In the genomic region with DNA sequence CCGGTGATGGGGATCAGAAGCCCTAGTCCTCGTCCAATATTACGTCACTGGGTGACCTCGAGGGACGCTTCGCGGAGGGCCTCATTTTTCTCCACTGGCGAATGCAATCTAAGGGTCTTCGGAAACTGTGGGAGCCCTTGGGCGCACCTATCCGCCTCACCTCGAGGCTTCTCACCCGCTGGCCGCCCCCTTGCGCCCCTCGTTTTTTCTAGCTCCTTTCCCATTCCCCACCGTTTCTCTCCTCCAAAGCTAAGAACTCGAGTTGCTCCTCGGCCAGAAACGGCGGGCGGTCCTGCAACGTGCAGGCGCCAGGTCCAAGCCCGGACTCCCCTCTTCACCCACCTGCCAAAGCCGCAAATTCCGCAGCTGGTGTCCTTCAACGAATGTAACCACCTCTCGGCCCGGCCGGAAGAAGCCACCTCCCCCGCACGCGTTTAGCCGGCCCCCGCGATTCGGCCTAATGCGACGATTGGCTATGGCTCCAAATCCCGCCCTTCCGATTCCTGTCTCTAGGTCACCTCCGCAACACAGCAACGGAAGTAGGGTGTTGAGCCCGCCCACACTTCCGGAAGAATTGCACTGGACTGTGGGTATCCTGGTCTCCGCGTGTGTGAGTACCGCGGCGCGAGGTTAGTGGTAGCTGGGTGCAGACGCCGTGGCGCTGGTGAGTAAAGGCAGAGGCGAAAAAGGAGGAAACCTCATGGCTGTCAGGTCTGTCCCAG, we compare ENCODE assay signal across 8 cellular contexts. TPM values are rescaled to one million over a fixed set of nuclear protein-coding genes. Genes with fewer than 3 reads are reported as not detected.
DNase-seq lines count a peak whose midpoint lies in the region; ATAC-seq and TF ChIP-seq lines count a peak whose summit lies in the region.

A gene with protein sequence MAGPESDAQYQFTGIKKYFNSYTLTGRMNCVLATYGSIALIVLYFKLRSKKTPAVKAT (minus strand): TSS at position 409 of the 722 bp plus-strand sequence. CDS start 4,018 bp downstream, outside the sequence.
A gene with protein sequence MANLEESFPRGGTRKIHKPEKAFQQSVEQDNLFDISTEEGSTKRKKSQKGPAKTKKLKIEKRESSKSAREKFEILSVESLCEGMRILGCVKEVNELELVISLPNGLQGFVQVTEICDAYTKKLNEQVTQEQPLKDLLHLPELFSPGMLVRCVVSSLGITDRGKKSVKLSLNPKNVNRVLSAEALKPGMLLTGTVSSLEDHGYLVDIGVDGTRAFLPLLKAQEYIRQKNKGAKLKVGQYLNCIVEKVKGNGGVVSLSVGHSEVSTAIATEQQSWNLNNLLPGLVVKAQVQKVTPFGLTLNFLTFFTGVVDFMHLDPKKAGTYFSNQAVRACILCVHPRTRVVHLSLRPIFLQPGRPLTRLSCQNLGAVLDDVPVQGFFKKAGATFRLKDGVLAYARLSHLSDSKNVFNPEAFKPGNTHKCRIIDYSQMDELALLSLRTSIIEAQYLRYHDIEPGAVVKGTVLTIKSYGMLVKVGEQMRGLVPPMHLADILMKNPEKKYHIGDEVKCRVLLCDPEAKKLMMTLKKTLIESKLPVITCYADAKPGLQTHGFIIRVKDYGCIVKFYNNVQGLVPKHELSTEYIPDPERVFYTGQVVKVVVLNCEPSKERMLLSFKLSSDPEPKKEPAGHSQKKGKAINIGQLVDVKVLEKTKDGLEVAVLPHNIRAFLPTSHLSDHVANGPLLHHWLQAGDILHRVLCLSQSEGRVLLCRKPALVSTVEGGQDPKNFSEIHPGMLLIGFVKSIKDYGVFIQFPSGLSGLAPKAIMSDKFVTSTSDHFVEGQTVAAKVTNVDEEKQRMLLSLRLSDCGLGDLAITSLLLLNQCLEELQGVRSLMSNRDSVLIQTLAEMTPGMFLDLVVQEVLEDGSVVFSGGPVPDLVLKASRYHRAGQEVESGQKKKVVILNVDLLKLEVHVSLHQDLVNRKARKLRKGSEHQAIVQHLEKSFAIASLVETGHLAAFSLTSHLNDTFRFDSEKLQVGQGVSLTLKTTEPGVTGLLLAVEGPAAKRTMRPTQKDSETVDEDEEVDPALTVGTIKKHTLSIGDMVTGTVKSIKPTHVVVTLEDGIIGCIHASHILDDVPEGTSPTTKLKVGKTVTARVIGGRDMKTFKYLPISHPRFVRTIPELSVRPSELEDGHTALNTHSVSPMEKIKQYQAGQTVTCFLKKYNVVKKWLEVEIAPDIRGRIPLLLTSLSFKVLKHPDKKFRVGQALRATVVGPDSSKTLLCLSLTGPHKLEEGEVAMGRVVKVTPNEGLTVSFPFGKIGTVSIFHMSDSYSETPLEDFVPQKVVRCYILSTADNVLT (N-terminal part only) (plus strand): TSS at position 560 of the 722 bp plus-strand sequence. CDS start 1,801 bp downstream, outside the sequence.

- peak within 1 kb of the TSS; percentile 78 for H3K4me2 ChIP-seq in OCI-LY1 (ENCODE audit: low read length)

- H3K27me3 ChIP-seq in HUES64 (ENCODE audit: insufficient read depth, low read length) (no peaks in the 10 kb centered on the region), OCI-LY1 (ENCODE audit: insufficient read depth, low read length) (no peaks in the 10 kb centered on the region)

- H3K36me3 ChIP-seq in HUES64 (ENCODE audit: insufficient read depth, low read length) (peaks cover 65% of the 10 kb centered on the region), OCI-LY1 (ENCODE audit: insufficient read depth, low read length) (peaks cover 55% of the 10 kb centered on the region)

- 0 out of 2 replicates have a peak within 1 kb of the TSS, but pooled peaks have one; percentile 26 for H2AFZ ChIP-seq in OCI-LY1 (ENCODE audit: low read length)

- peak within 1 kb of the TSS; percentile 98 for H3K4me3 Mint-ChIP-seq in endothelial cell (ENCODE audit: unreplicated experiment)

- no peaks in the 10 kb centered on the region for H4K20me1 ChIP-seq in OCI-LY1 (ENCODE audit: insufficient read depth, low read length)

- peaks cover 5% of the 10 kb centered on the region for H3K27me3 Mint-ChIP-seq in endothelial cell (ENCODE audit: unreplicated experiment)

- H3K4me1 Mint-ChIP-seq in endothelial cell (ENCODE audit: unreplicated experiment) = peaks cover 32% of the 10 kb centered on the region

- DNase-seq in D341Med (ENCODE audit: low spot score) (peak; percentile 92), endothelial cell (ENCODE audit: low spot score) (peak; percentile 91), midbrain (lab: John Stamatoyannopoulos, UW) (peak; percentile 98)
- DNase-seq in activated CD8-positive, alpha-beta memory T cell treated with anti-CD3 and anti-CD28 coated beads, Interleukin-2, amount 50 U/mL, for 48 hours = peak; percentile 96
- DNase-seq in stimulated activated CD8-positive, alpha-beta memory T cell treated with anti-CD3 and anti-CD28 coated beads, Interleukin-2, amount 100 ng/mL, for 48 hours (ENCODE audit: low read depth in 2 of 2) = peak; percentile 93 to 96

- no peaks in the 10 kb centered on the region for H3K9me3 Mint-ChIP-seq in endothelial cell (ENCODE audit: unreplicated experiment)

- no peaks in the 10 kb centered on the region for H3K9me2 ChIP-seq in OCI-LY1 (ENCODE audit: low read depth, low read length)

- peaks cover 20% of the 10 kb centered on the region for H3K36me3 Mint-ChIP-seq in endothelial cell (ENCODE audit: low read depth, unreplicated experiment)

- H3K4me3 ChIP-seq in HUES64 (ENCODE audit: low read length) = peak within 1 kb of the TSS; percentile 88
- peak within 1 kb of the TSS; percentile 85 for H3K4me3 ChIP-seq in OCI-LY1 (ENCODE audit: low read depth, low read length, poor library complexity, severe bottlenecking)

- H3K79me2 ChIP-seq in OCI-LY1 (ENCODE audit: insufficient read depth, low read length) = peaks cover 46% of the 10 kb centered on the region

- H3K9ac ChIP-seq in HUES64 (ENCODE audit: low read depth, low read length) (peak within 1 kb of the TSS; percentile 81), OCI-LY1 (ENCODE audit: low read length) (peak within 1 kb of the TSS; percentile 93)

- H3K27ac ChIP-seq in HUES64 (ENCODE audit: low read depth, low read length) = peak within 1 kb of the TSS; percentile 53; the same call in 1 of the 2 replicates
- peak within 1 kb of the TSS; percentile 22 for H3K27ac ChIP-seq in OCI-LY1 (ENCODE audit: low read depth, low read length, poor library complexity, severe bottlenecking)

- H3K4me1 ChIP-seq in HUES64 (ENCODE audit: insufficient read depth, low read length) (no peaks in the 10 kb centered on the region; the same call in 1 of the 2 replicates), OCI-LY1 (ENCODE audit: insufficient read depth, low read length, severe bottlenecking) (peaks cover 31% of the 10 kb centered on the region)

- TF ChIP-seq CTCF in OCI-LY1 (IDR thresholded peaks at IDR 0.05; ENCODE audit: low read length) = no peak; the same call in 1 of the 2 replicates
- no peak for TF ChIP-seq CTCF in endothelial cell (IDR thresholded peaks at IDR 0.05; ENCODE audit: unreplicated experiment)

- H3K9me3 ChIP-seq in HUES64 (ENCODE audit: insufficient read depth, low read depth, low read length) = no peaks in the 10 kb centered on the region
- no peaks in the 10 kb centered on the region for H3K9me3 ChIP-seq in OCI-LY1 (ENCODE audit: low read length)

- ATAC-seq in GM21423 (IDR thresholded peaks at IDR 0.05; ENCODE audit: unreplicated experiment) = peak; percentile 98

- peak within 1 kb of the TSS; percentile 87 for H3K27ac Mint-ChIP-seq in endothelial cell (ENCODE audit: unreplicated experiment)

- under 1% methylated on average over 56 of the region's 56 CpGs for WGBS in HUES64

- H3F3A ChIP-seq in OCI-LY1 (ENCODE audit: insufficient read depth, low read length) = no peaks in the 10 kb centered on the region

RNA-seq across cellular contexts. Expression of the first gene that starts in this region (rescaled TPM):
- 307 TPM for polyA plus RNA-seq in HUES64 (2013, experiment 1 of 2)
- 280 TPM for polyA plus RNA-seq in HUES64 (2013, experiment 2 of 2)
- total RNA-seq in endothelial cell (ENCODE audit: unreplicated experiment) = 283 TPM

RNA-seq across cellular contexts. Expression of the second gene that starts in this region (rescaled TPM):
- 38.3 TPM for polyA plus RNA-seq in HUES64 (2013, experiment 1 of 2)
- polyA plus RNA-seq in HUES64 (2013, experiment 2 of 2) = 33.9 TPM
- 43.7 TPM for total RNA-seq in endothelial cell (ENCODE audit: unreplicated experiment)

Comparison
In these comparisons a context has a peak if more than half of its experiments do, and no peak if none do; other contexts are left out.
1. Peak in every context shown above with its lines: DNase-seq, ATAC-seq, H3K4me3 ChIP-seq and H3K27ac ChIP-seq.